Comparison of ENCODE assay signal across 16 cellular contexts in genomic region chr9:126204197-126204596, GRCh38.
A peak's percentile ranks its signal among the peaks of the same experiment; 100 is the strongest.
DNase-seq lines count a peak whose midpoint lies in the region; ATAC-seq and TF ChIP-seq lines count a peak whose summit lies in the region.
"Had no signal": no experiment of that assay in that cellular context is flagged by ENCODE, and none has a peak within 500 bp of the region (broad histone marks: within the 10 kb centered on the region; RNA-seq: fewer than 3 reads in every experiment).

No MANE protein-coding gene starts in this region.

- DNase-seq in IMR-90 (no peak), esophagus muscularis mucosa (ENCODE audit: extremely low spot score) (peak; percentile 70), trophoblast cell (no peak), islet precursor cell (no peak), NCI-H82 (lab: John Stamatoyannopoulos, UW) (no peak)
- DNase-seq: CD4-positive, alpha-beta T cell; CD8-positive, alpha-beta memory T cell; DMS 273 treated with DMSO at 0.1 percent for 48 hours; DMS79; EL; GDM1; GOT3; H7; HCEC 1CT had no signal

- H3K18ac ChIP-seq in IMR-90 (ENCODE audit: low read depth, low read length) (no peak overlapping the region), trophoblast cell (ENCODE audit: low read length) (no peak overlapping the region)

- no TSS peak for BruUV-seq in IMR-90 (replicated peaks; lab: Mats Ljungman, UMichigan)

- H3K36me3 ChIP-seq in IMR-90 (ENCODE audit: control insufficient read depth, insufficient read depth, low read length) (no peaks in the 10 kb centered on the region), esophagus muscularis mucosa (no peaks in the 10 kb centered on the region), trophoblast cell (ENCODE audit: control insufficient read depth in 1 of 2, insufficient read depth in 2 of 2, low read length in 2 of 2) (no peaks in the 10 kb centered on the region)

- intact Hi-C loops in IMR-90 (cut with micrococcal nuclease) (no loop called here), esophagus muscularis mucosa (cut with DNase I) (no loop called here)

- POLR2A ChIA-PET in IMR-90 (lab: Charles Lee; ENCODE audit: unreplicated experiment): no interaction called here

- no peak overlapping the region for H2AK5ac ChIP-seq in IMR-90 (ENCODE audit: low read depth, low read length)
- H2AK5ac ChIP-seq in trophoblast cell (ENCODE audit: low read length): no peak overlapping the region

- H2BK12ac ChIP-seq in trophoblast cell (ENCODE audit: low read length): no peak overlapping the region

- H3K27me3 ChIP-seq in IMR-90 (ENCODE audit: control insufficient read depth, insufficient read depth, low read length) (peaks cover 11% of the 10 kb centered on the region), esophagus muscularis mucosa (peaks cover 0 to 20% (median 0%) of the 10 kb centered on the region in 4 donors), trophoblast cell (ENCODE audit: insufficient read depth, low read length) (no peaks in the 10 kb centered on the region)

- in situ Hi-C loops in IMR-90 (cut with MboI; ENCODE audit: low sequenced_read_pairs): no loop called here

- H3K9ac ChIP-seq in IMR-90 (ENCODE audit: low read depth, low read length) (no peak overlapping the region), trophoblast cell (ENCODE audit: low read length) (no peak overlapping the region)

- H3K4ac ChIP-seq in IMR-90 (ENCODE audit: low read depth, low read length): no peak overlapping the region
- no peak overlapping the region for H3K4ac ChIP-seq in trophoblast cell (ENCODE audit: low read depth, low read length)

- H3K4me1 ChIP-seq in IMR-90 (ENCODE audit: control insufficient read depth, insufficient read depth, low read length) (no peaks in the 10 kb centered on the region), esophagus muscularis mucosa (no peaks in the 10 kb centered on the region), trophoblast cell (ENCODE audit: control insufficient read depth in 1 of 2, insufficient read depth in 2 of 2, low read length in 2 of 2) (no peaks in the 10 kb centered on the region)

- TF ChIP-seq RAD21 in IMR-90 (IDR thresholded peaks at IDR 0.05; ENCODE audit: low read length): no peak

- no peak overlapping the region for H3K56ac ChIP-seq in IMR-90 (ENCODE audit: extremely low read depth, insufficient read depth, low read length)

- TF ChIP-seq EP300 in esophagus muscularis mucosa (IDR thresholded peaks at IDR 0.05): no peak

- no peak overlapping the region for H4K91ac ChIP-seq in IMR-90 (ENCODE audit: insufficient read depth, low read depth, low read length)
- no peak overlapping the region for H4K91ac ChIP-seq in trophoblast cell (ENCODE audit: low read depth, low read length)

- H2BK5ac ChIP-seq in IMR-90 (ENCODE audit: low read depth, low read length, poor library complexity, severe bottlenecking) (peak overlapping the region; percentile 83), trophoblast cell (ENCODE audit: low read depth, low read length, poor library complexity) (no peak overlapping the region)

- H3K9me3 ChIP-seq in IMR-90 (ENCODE audit: control insufficient read depth, insufficient read depth, low read length) (no peaks in the 10 kb centered on the region), esophagus muscularis mucosa (peaks cover 0 to 4% (median 2%) of the 10 kb centered on the region in 4 donors), trophoblast cell (ENCODE audit: insufficient read depth, low read depth, low read length) (peaks cover 4% of the 10 kb centered on the region)

- H3K14ac ChIP-seq in IMR-90 (replicated peaks; ENCODE audit: low read depth, low read length) (no peak overlapping the region), trophoblast cell (ENCODE audit: low read length) (no peak overlapping the region)

- H3K79me2 ChIP-seq in trophoblast cell (ENCODE audit: control insufficient read depth, insufficient read depth, low read length, poor library complexity): no peaks in the 10 kb centered on the region

- H2BK120ac ChIP-seq in IMR-90 (ENCODE audit: low read depth, low read length) (no peak overlapping the region), trophoblast cell (ENCODE audit: insufficient read depth, low read length, poor library complexity) (no peak overlapping the region)

- no peak overlapping the region for H2BK20ac ChIP-seq in IMR-90 (ENCODE audit: low read depth, low read length)

- 78% methylated on average over 1 of the region's 5 CpGs; no CpG with 5 or more reads in 1 of the 2 experiments for WGBS in IMR-90 (ENCODE audit: extremely low coverage in 2 of 2, insufficient read length in 1 of 2), 2 experiments
- 100% methylated on average over 4 of the region's 5 CpGs for WGBS in esophagus muscularis mucosa
- WGBS in trophoblast cell (ENCODE audit: extremely low coverage, insufficient coverage, insufficient read length): no CpG with 5 or more reads among the region's 5 CpGs

- peaks cover 8% of the 10 kb centered on the region for H3K9me1 ChIP-seq in IMR-90 (ENCODE audit: insufficient read depth, low read length)

- H3K4me2 ChIP-seq in IMR-90 (ENCODE audit: low read depth, low read length) (no peak overlapping the region), trophoblast cell (ENCODE audit: low read length) (no peak overlapping the region)

- no peak overlapping the region for H3K4me3 ChIP-seq in IMR-90 (ENCODE audit: insufficient read depth, low read depth, low read length)
- H3K4me3 ChIP-seq in esophagus muscularis mucosa: no peak overlapping the region
- H3K4me3 ChIP-seq in trophoblast cell (ENCODE audit: low read depth, low read length): peak overlapping the region; percentile 20
- H3K4me3 ChIP-seq: GM12878 had no signal

- TF ChIP-seq POLR2A in IMR-90 (IDR thresholded peaks at IDR 0.05; ENCODE audit: low read depth, low read length) (no peak), esophagus muscularis mucosa (IDR thresholded peaks at IDR 0.05; ENCODE audit: low read depth) (no peak)

- no peak overlapping the region for H2BK15ac ChIP-seq in IMR-90 (ENCODE audit: low read depth, low read length)

- H4K8ac ChIP-seq in IMR-90 (ENCODE audit: low read depth in 2 of 2, low read length in 2 of 2): no peak overlapping the region
- H4K8ac ChIP-seq in trophoblast cell (ENCODE audit: low read depth, low read length): no peak overlapping the region

- H2AFZ ChIP-seq in IMR-90 (replicated peaks; ENCODE audit: low read length, poor library complexity) (no peak overlapping the region), trophoblast cell (ENCODE audit: insufficient read depth, low read length, poor library complexity) (no peak overlapping the region)

- no peaks in the 10 kb centered on the region for H4K20me1 ChIP-seq in IMR-90 (ENCODE audit: insufficient read depth, low read length)

- no peaks in the 10 kb centered on the region for H3K79me1 ChIP-seq in IMR-90 (ENCODE audit: low read depth in 1 of 2, low read length in 2 of 2)
- no peaks in the 10 kb centered on the region for H3K79me1 ChIP-seq in trophoblast cell (ENCODE audit: low read length)

- dilution Hi-C loops in IMR-90 (cut with HindIII; ENCODE audit: low sequenced_read_pairs, unreplicated experiment): no loop called here

- CTCF ChIA-PET in IMR-90 (lab: Yijun Ruan, JAX): no interaction called here

- no peak overlapping the region for H4K5ac ChIP-seq in IMR-90 (ENCODE audit: low read depth, low read length)

- TF ChIP-seq CTCF in IMR-90 (conservative IDR thresholded peaks at IDR 0.05; ENCODE audit: low read depth, low read length) (no peak), esophagus muscularis mucosa (IDR thresholded peaks at IDR 0.05) (no peak)

- no peak overlapping the region for H3K23ac ChIP-seq in IMR-90 (ENCODE audit: low read depth, low read length)
- no peak overlapping the region for H3K23ac ChIP-seq in trophoblast cell (ENCODE audit: low read length)

- H3K27ac ChIP-seq in IMR-90 (ENCODE audit: insufficient read depth, low read length): no peak overlapping the region
- H3K27ac ChIP-seq in esophagus muscularis mucosa (replicated peaks in 1 of 4): no peak overlapping the region
- H3K27ac ChIP-seq in trophoblast cell (ENCODE audit: low read depth, low read length): no peak overlapping the region

- no peak for ATAC-seq in IMR-90 (ENCODE audit: low read depth)
- no peak for ATAC-seq in GM18909 (IDR thresholded peaks at IDR 0.05; ENCODE audit: poor library complexity, unreplicated experiment)
- ATAC-seq: GM12878 had no signal

- no peak overlapping the region for H4K12ac ChIP-seq in trophoblast cell (ENCODE audit: low read depth, low read length)

- no peak overlapping the region for H2AK9ac ChIP-seq in IMR-90 (replicated peaks; ENCODE audit: low read depth, low read length, poor library complexity)

TF ChIP-seq in IMR-90, 13 proteins besides CTCF, POLR2A, EP300 and RAD21 (continues in another document):
- TF ChIP-seq CHD1 (IDR thresholded peaks at IDR 0.05; ENCODE audit: low read depth, low read length): no peak
- TF ChIP-seq USF2 (IDR thresholded peaks at IDR 0.05; ENCODE audit: low read depth, low read length): no peak
- TF ChIP-seq NFE2L2 (IDR thresholded peaks at IDR 0.05; ENCODE audit: low read depth, low read length): no peak
- TF ChIP-seq MAZ (IDR thresholded peaks at IDR 0.05; ENCODE audit: borderline replicate concordance, low read depth, low read length): no peak
- TF ChIP-seq RCOR1 (IDR thresholded peaks at IDR 0.05; ENCODE audit: insufficient replicate concordance, low read length): no peak
- no peak for TF ChIP-seq RFX5 (IDR thresholded peaks at IDR 0.05; ENCODE audit: low read depth, low read length)
- no peak for TF ChIP-seq SMC3 (IDR thresholded peaks at IDR 0.05; ENCODE audit: low read depth, low read length)
- no peak for TF ChIP-seq BHLHE40 (IDR thresholded peaks at IDR 0.05; ENCODE audit: low read depth, low read length)
- TF ChIP-seq ELK1 (IDR thresholded peaks at IDR 0.05; ENCODE audit: borderline replicate concordance, low read depth, low read length): no peak
- no peak for TF ChIP-seq MAFK (IDR thresholded peaks at IDR 0.05; ENCODE audit: low read depth, low read length)
- TF ChIP-seq MXI1 (IDR thresholded peaks at IDR 0.05; ENCODE audit: borderline replicate concordance, low read depth, low read length): no peak
